Comparison of ENCODE assay signal across 15 cellular contexts in the genomic region with DNA sequence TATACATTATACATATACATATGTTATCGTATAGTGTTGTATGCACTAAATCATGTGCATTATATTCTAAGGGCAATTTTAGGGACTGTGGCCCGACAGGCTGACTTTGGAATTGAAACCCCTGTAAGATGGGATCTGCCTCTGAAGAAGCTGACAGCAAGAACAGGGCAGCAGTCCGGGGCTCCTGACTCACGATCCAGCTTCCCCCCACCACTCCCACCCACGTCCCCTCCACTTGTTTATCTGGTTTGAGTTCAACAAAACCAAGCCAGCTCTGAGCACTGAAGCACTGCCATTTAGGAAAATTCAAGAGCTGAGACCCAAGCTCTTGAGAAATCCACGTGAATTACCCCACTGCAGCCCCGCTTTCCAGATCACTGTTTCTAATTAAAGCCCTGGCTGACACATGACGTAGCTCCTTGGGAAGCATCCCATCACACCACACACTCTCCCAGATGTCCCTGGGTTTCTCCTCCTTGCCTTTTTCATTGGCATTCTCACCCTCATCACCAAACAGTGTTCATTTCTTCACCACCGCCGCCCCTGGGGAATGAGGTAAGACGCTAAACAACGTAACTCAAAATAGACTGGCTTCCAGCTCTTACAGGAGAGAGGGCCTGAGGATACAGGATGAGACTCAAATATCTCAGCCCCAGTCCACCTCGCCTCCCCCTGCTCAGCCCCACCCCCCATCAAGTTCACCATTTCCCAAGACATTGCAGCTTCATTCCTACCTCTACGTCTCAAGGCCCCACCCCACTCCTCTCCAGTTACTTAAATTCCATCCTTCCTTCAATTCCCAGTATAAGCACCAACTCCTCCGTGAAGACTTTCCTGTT.
A peak's percentile ranks its signal among the peaks of the same experiment; 100 is the strongest.
DNase-seq lines count a peak whose midpoint lies in the region; ATAC-seq and TF ChIP-seq lines count a peak whose summit lies in the region.
"Had no signal": no experiment of that assay in that cellular context is flagged by ENCODE, and none has a peak within 500 bp of the region (broad histone marks: within the 10 kb centered on the region; RNA-seq: fewer than 3 reads in every experiment).

No MANE protein-coding gene starts in this region.

- no peak overlapping the region for H3K4me3 Mint-ChIP-seq in activated CD4-positive, alpha-beta memory T cell treated with anti-CD3 and anti-CD28 coated beads, Interleukin-2, amount 10 ng/mL, durations not matched to agents 7 days and 5 days
- H3K4me3 Mint-ChIP-seq: activated naive CD8-positive, alpha-beta T cell treated with anti-CD3 and anti-CD28 coated beads, Interleukin-2, amount 50 U/mL, for 24 hours had no signal

- peak; percentile 81 for ATAC-seq in Right ventricle myocardium inferior
- peak; percentile 52 to 93 (median 76) for ATAC-seq in heart right ventricle
- ATAC-seq in GM21717 (IDR thresholded peaks at IDR 0.05; ENCODE audit: unreplicated experiment): no peak
- ATAC-seq in GM18519 (IDR thresholded peaks at IDR 0.05; ENCODE audit: low FRiP score, unreplicated experiment): no peak
- ATAC-seq: activated naive CD8-positive, alpha-beta T cell treated with anti-CD3 and anti-CD28 coated beads, Interleukin-2, amount 50 U/mL, for 24 hours; HepG2 had no signal

- POLR2A ChIA-PET in activated CD4-positive, alpha-beta memory T cell treated with anti-CD3 and anti-CD28 coated beads, Interleukin-2, amount 10 ng/mL, durations not matched to agents 7 days and 5 days (lab: Charles Lee): no interaction called here

- peak overlapping the region; percentile 51 for H2AFZ ChIP-seq in osteoblast (ENCODE audit: low read length)

- H3K4me1 Mint-ChIP-seq in activated CD4-positive, alpha-beta memory T cell treated with anti-CD3 and anti-CD28 coated beads, Interleukin-2, amount 10 ng/mL, durations not matched to agents 7 days and 5 days: no peaks in the 10 kb centered on the region
- H3K4me1 Mint-ChIP-seq: activated naive CD8-positive, alpha-beta T cell treated with anti-CD3 and anti-CD28 coated beads, Interleukin-2, amount 50 U/mL, for 24 hours had no signal

- peaks cover 4% of the 10 kb centered on the region for H3K36me3 Mint-ChIP-seq in activated CD4-positive, alpha-beta memory T cell treated with anti-CD3 and anti-CD28 coated beads, Interleukin-2, amount 10 ng/mL, durations not matched to agents 7 days and 5 days (ENCODE audit: low read depth)

- H3K79me2 ChIP-seq in osteoblast (ENCODE audit: insufficient read depth, low read length): no peaks in the 10 kb centered on the region

- no peak overlapping the region for H3K27ac Mint-ChIP-seq in activated CD4-positive, alpha-beta memory T cell treated with anti-CD3 and anti-CD28 coated beads, Interleukin-2, amount 10 ng/mL, durations not matched to agents 7 days and 5 days
- H3K27ac Mint-ChIP-seq: activated naive CD8-positive, alpha-beta T cell treated with anti-CD3 and anti-CD28 coated beads, Interleukin-2, amount 50 U/mL, for 24 hours had no signal

- no peaks in the 10 kb centered on the region for H3K36me3 ChIP-seq in heart right ventricle
- H3K36me3 ChIP-seq in osteoblast (ENCODE audit: insufficient read depth, low read length): no peaks in the 10 kb centered on the region

- TF ChIP-seq CTCF in heart right ventricle (IDR thresholded peaks at IDR 0.05): no peak
- no peak for TF ChIP-seq CTCF in osteoblast (IDR thresholded peaks at IDR 0.05; ENCODE audit: extremely low read depth, low read depth, low read length)

- H3K4me3 ChIP-seq in heart right ventricle (peak overlapping the region in 1 of 10 donors; percentile 7), osteoblast (ENCODE audit: insufficient read depth, low read length) (no peak overlapping the region)

- DNase-seq in Right ventricle myocardium inferior (ENCODE audit: missing footprints): no peak
- DNase-seq in cardiac septum (ENCODE audit: low spot score): no peak
- peak; percentile 18 to 44 for DNase-seq in heart right ventricle
- DNase-seq in osteoblast (ENCODE audit: insufficient read length, low spot score, missing footprints): no peak
- no peak for DNase-seq in NCI-H510A treated with DMSO at 0.1 percent for 48 hours (lab: John Stamatoyannopoulos, UW)
- no peak for DNase-seq in activated CD4-positive, alpha-beta memory T cell treated with anti-CD3 and anti-CD28 coated beads, Interleukin-2, amount 10 ng/mL, durations not matched to agents 7 days and 5 days
- DNase-seq: 8988T; activated naive CD8-positive, alpha-beta T cell treated with anti-CD3 and anti-CD28 coated beads, Interleukin-2, amount 50 U/mL, for 24 hours; DMS 273 treated with DMSO at 0.1 percent for 48 hours; NCI-H1105; NCI-H774; SHP77 treated with DMSO at 0.1 percent for 48 hours had no signal

- H3K9me3 Mint-ChIP-seq in activated CD4-positive, alpha-beta memory T cell treated with anti-CD3 and anti-CD28 coated beads, Interleukin-2, amount 10 ng/mL, durations not matched to agents 7 days and 5 days: peaks cover 17% of the 10 kb centered on the region

- peak overlapping the region; percentile 48 for H3K4me2 ChIP-seq in osteoblast (ENCODE audit: insufficient read depth, low read length)

- H3K9me3 ChIP-seq in heart right ventricle (peaks cover 0 to 18% (median 0%) of the 10 kb centered on the region in 11 donors), osteoblast (ENCODE audit: low read depth, low read length) (peaks cover 4% of the 10 kb centered on the region)

- CTCF ChIA-PET in activated CD4-positive, alpha-beta memory T cell treated with anti-CD3 and anti-CD28 coated beads, Interleukin-2, amount 10 ng/mL, durations not matched to agents 7 days and 5 days (lab: Charles Lee): no interaction called here

- H4K20me1 ChIP-seq in osteoblast (ENCODE audit: insufficient read depth, low read length): no peaks in the 10 kb centered on the region

- WGBS in heart right ventricle, 2 donors: 50 to 52% methylated on average over 15 of the region's 15 CpGs

- H3K27me3 ChIP-seq in heart right ventricle (no peaks in the 10 kb centered on the region), osteoblast (ENCODE audit: insufficient read depth, low read length) (no peaks in the 10 kb centered on the region)

- H3K4me1 ChIP-seq in heart right ventricle: peaks cover 0 to 17% (median 6%) of the 10 kb centered on the region in 9 donors
- peaks cover 6% of the 10 kb centered on the region for H3K4me1 ChIP-seq in osteoblast (ENCODE audit: insufficient read depth, low read length)

- intact Hi-C loops in Right ventricle myocardium inferior (cut with DNase I) (no loop called here), cardiac septum (cut with DNase I) (no loop called here), heart right ventricle (cut with DNase I) (no loop called here)

- peaks cover 7% of the 10 kb centered on the region for H3K27me3 Mint-ChIP-seq in activated CD4-positive, alpha-beta memory T cell treated with anti-CD3 and anti-CD28 coated beads, Interleukin-2, amount 10 ng/mL, durations not matched to agents 7 days and 5 days
- H3K27me3 Mint-ChIP-seq: activated naive CD8-positive, alpha-beta T cell treated with anti-CD3 and anti-CD28 coated beads, Interleukin-2, amount 50 U/mL, for 24 hours had no signal

- H3K27ac ChIP-seq in heart right ventricle (peak overlapping the region in 5 of 10 donors; percentile 31 to 70 (median 54)), osteoblast (ENCODE audit: low read depth, low read length) (no peak overlapping the region)

Comparison
In these comparisons a context has a peak if more than half of its experiments do, and no peak if none do; other contexts are left out.
1. DNase-seq: peak in heart right ventricle (2 of 2); none in Right ventricle myocardium inferior (single experiment), cardiac septum (single experiment), osteoblast (single experiment), NCI-H510A treated with DMSO at 0.1 percent for 48 hours (single experiment) and activated CD4-positive, alpha-beta memory T cell treated with anti-CD3 and anti-CD28 coated beads, Interleukin-2, amount 10 ng/mL, durations not matched to agents 7 days and 5 days (single experiment).
2. ATAC-seq: peak in Right ventricle myocardium inferior (single experiment) and heart right ventricle (8 of 8); none in GM21717 (single experiment) and GM18519 (single experiment).